1 cellular context compared by ENCODE assay signal in genomic region chr1:155309423-155310021, GRCh38.
TF ChIP-seq lines count a peak whose summit lies in the region.

No MANE protein-coding gene starts in this region.

TF ChIP-seq in HEK293, 187 proteins besides CTCF, POLR2A, EP300 and RAD21 (continued from another document):
- TF ChIP-seq ZBTB10 (tag by site-specific recombination; IDR thresholded peaks at IDR 0.05), result no peak
- TF ChIP-seq ZBTB11 (tag by site-specific recombination; conservative IDR thresholded peaks at IDR 0.05; ENCODE audit: low read depth), result no peak
- no peak for TF ChIP-seq KLF8 (tag by site-specific recombination; IDR thresholded peaks at IDR 0.05)
- TF ChIP-seq ZSCAN5A (tag by site-specific recombination; IDR thresholded peaks at IDR 0.05), result no peak
- no peak for TF ChIP-seq ZNF585B (tag by site-specific recombination; IDR thresholded peaks at IDR 0.05)
- TF ChIP-seq ZNF211 (tag by site-specific recombination; IDR thresholded peaks at IDR 0.05; ENCODE audit: low read depth), result no peak
- no peak for TF ChIP-seq ZNF248 (tag by site-specific recombination; IDR thresholded peaks at IDR 0.05)
- no peak for TF ChIP-seq ZBTB48 (tag by site-specific recombination; IDR thresholded peaks at IDR 0.05)
- TF ChIP-seq KLF10 (tag by site-specific recombination; IDR thresholded peaks at IDR 0.05), result no peak
